14 cellular contexts compared by ENCODE assay signal in genomic region chr4:176794151-176794550, GRCh38. TPM values are rescaled to one million over a fixed set of nuclear protein-coding genes. Genes with fewer than 3 reads are reported as not detected.
A peak's percentile ranks its signal among the peaks of the same experiment; 100 is the strongest.
DNase-seq lines count a peak whose midpoint lies in the region; ATAC-seq and TF ChIP-seq lines count a peak whose summit lies in the region.
"Had no signal": no experiment of that assay in that cellular context is flagged by ENCODE, and none has a peak within 500 bp of the region (broad histone marks: within the 10 kb centered on the region; RNA-seq: fewer than 3 reads in every experiment).

No MANE protein-coding gene starts in this region.

- H3K4me3 ChIP-seq in RWPE2 (ENCODE audit: severe bottlenecking): no peak overlapping the region

- no peak for TF ChIP-seq CTCF in RWPE2 (IDR thresholded peaks at IDR 0.05; ENCODE audit: poor library complexity, severe bottlenecking)
- no peak for TF ChIP-seq CTCF in activated CD8-positive, alpha-beta T cell treated with anti-CD3 and anti-CD28 coated beads for 36 hours (IDR thresholded peaks at IDR 0.05)

- peak overlapping the region; percentile 94 for H3K27ac ChIP-seq in RWPE2 (ENCODE audit: poor library complexity, severe bottlenecking)

- no peak overlapping the region for H3K27ac Mint-ChIP-seq in activated CD8-positive, alpha-beta T cell treated with anti-CD3 and anti-CD28 coated beads for 36 hours
- H3K27ac Mint-ChIP-seq: stimulated activated memory B cell treated with anti-CD40 and anti-IgM and Interleukin-4, amounts not matched to agents 10 μg/mL and 1 μg/mL and 100 μg/mL, for 72 hours had no signal

- peaks cover 41% of the 10 kb centered on the region for H3K27me3 Mint-ChIP-seq in activated CD8-positive, alpha-beta T cell treated with anti-CD3 and anti-CD28 coated beads for 36 hours

- H3K4me3 Mint-ChIP-seq in activated CD8-positive, alpha-beta T cell treated with anti-CD3 and anti-CD28 coated beads for 36 hours: no peak overlapping the region
- H3K4me3 Mint-ChIP-seq: stimulated activated memory B cell treated with anti-CD40 and anti-IgM and Interleukin-4, amounts not matched to agents 10 μg/mL and 1 μg/mL and 100 μg/mL, for 72 hours had no signal

- H3K27me3 ChIP-seq in RWPE2 (ENCODE audit: insufficient read depth, poor library complexity, severe bottlenecking): no peaks in the 10 kb centered on the region

- H3K4me1 ChIP-seq in RWPE2 (ENCODE audit: insufficient read depth, poor library complexity, severe bottlenecking): peaks cover 34% of the 10 kb centered on the region

- intact Hi-C loops in activated CD8-positive, alpha-beta T cell treated with anti-CD3 and anti-CD28 coated beads for 36 hours (cut with micrococcal nuclease): loop anchor here (5.0 kb wide), 1 partner anchor 253 kb away; no protein-coding TSS in a partner anchor
- intact Hi-C loops in posterior cingulate gyrus (cut with DNase I): loop anchor here (5.0 kb wide), 2 partner anchors 253 to 417 kb away; no protein-coding TSS in a partner anchor

- in situ Hi-C loops in G401 (cut with HindIII; ENCODE audit: low sequenced_read_pairs): no loop called here

- H3K4me1 Mint-ChIP-seq in activated CD8-positive, alpha-beta T cell treated with anti-CD3 and anti-CD28 coated beads for 36 hours (ENCODE audit: low read depth): peaks cover 6% of the 10 kb centered on the region
- H3K4me1 Mint-ChIP-seq: stimulated activated memory B cell treated with anti-CD40 and anti-IgM and Interleukin-4, amounts not matched to agents 10 μg/mL and 1 μg/mL and 100 μg/mL, for 72 hours had no signal

- CTCF ChIA-PET in activated CD8-positive, alpha-beta T cell treated with anti-CD3 and anti-CD28 coated beads for 36 hours (lab: Charles Lee): no interaction called here

- H3K9me3 ChIP-seq in RWPE2 (ENCODE audit: severe bottlenecking): no peaks in the 10 kb centered on the region

- ATAC-seq in RWPE2 (ENCODE audit: low read depth): peak; percentile 82
- ATAC-seq in activated CD8-positive, alpha-beta T cell treated with anti-CD3 and anti-CD28 coated beads for 36 hours: no peak
- ATAC-seq: stimulated activated memory B cell treated with anti-CD40 and anti-IgM and Interleukin-4, amounts not matched to agents 10 μg/mL and 1 μg/mL and 100 μg/mL, for 72 hours had no signal

- H3K36me3 ChIP-seq in RWPE2 (ENCODE audit: low read depth): peaks cover 23% of the 10 kb centered on the region

- no peaks in the 10 kb centered on the region for H3K9me3 Mint-ChIP-seq in activated CD8-positive, alpha-beta T cell treated with anti-CD3 and anti-CD28 coated beads for 36 hours

- peak; percentile 11 for DNase-seq in G401 (ENCODE audit: low spot score)
- no peak for DNase-seq in RWPE2 (ENCODE audit: low spot score)
- DNase-seq in fibroblast of gingiva (ENCODE audit: low read depth): peak; percentile 92
- peak; percentile 38 for DNase-seq in renal cortical epithelial cell (ENCODE audit: low read depth)
- no peak for DNase-seq in T-helper 9 cell
- DNase-seq in activated gamma-delta T cell treated with Interleukin-2 at 50 U/mL for 16 hours: no peak
- no peak for DNase-seq in activated CD8-positive, alpha-beta T cell treated with anti-CD3 and anti-CD28 coated beads for 36 hours
- DNase-seq in posterior cingulate gyrus: no peak
- DNase-seq: GOT3, hippocampal formation, KG1, NCI-H526 had no signal

- POLR2A ChIA-PET in activated CD8-positive, alpha-beta T cell treated with anti-CD3 and anti-CD28 coated beads for 36 hours (lab: Charles Lee): no interaction called here

- H3K36me3 Mint-ChIP-seq in activated CD8-positive, alpha-beta T cell treated with anti-CD3 and anti-CD28 coated beads for 36 hours (ENCODE audit: low read depth): no peaks in the 10 kb centered on the region
- H3K36me3 Mint-ChIP-seq: stimulated activated memory B cell treated with anti-CD40 and anti-IgM and Interleukin-4, amounts not matched to agents 10 μg/mL and 1 μg/mL and 100 μg/mL, for 72 hours had no signal

RNA-seq across cellular contexts. Expression of gene VEGFC, which starts 1.4 kb away (rescaled TPM):
- total RNA-seq in G401 (2014; rRNA removed; shearing (Covaris generic)): 0.14 TPM in 1 of 2 replicates, not detected in the other
- total RNA-seq in renal cortical epithelial cell: 2.6 and 7.8 TPM in 2 replicates
- not detected for total RNA-seq in activated CD8-positive, alpha-beta T cell treated with anti-CD3 and anti-CD28 coated beads for 36 hours
- total RNA-seq: T-helper 1 cell treated with Interleukin-12 subunit alpha and Interleukin-12 subunit beta and Interleukin-4 antibody, amounts not matched to agents 30 ng/mL and 1 ng/mL, for 36 hours had no signal

Comparison
In these comparisons a context has a peak if more than half of its experiments do, and no peak if none do; other contexts are left out.
1. DNase-seq: peak in G401 (single experiment), fibroblast of gingiva (single experiment) and renal cortical epithelial cell (single experiment); none in RWPE2 (single experiment), T-helper 9 cell (single experiment), activated gamma-delta T cell treated with Interleukin-2 at 50 U/mL for 16 hours (single experiment), activated CD8-positive, alpha-beta T cell treated with anti-CD3 and anti-CD28 coated beads for 36 hours (single experiment) and posterior cingulate gyrus (0 of 10).